In genomic region chr2:3082705-3083104, GRCh38 we compare ENCODE assay signal across 33 cellular contexts.
"Had no signal": no experiment of that assay in that cellular context is flagged by ENCODE, and none has a peak within 500 bp of the region (broad histone marks: within the 10 kb centered on the region; RNA-seq: fewer than 3 reads in every experiment).

No MANE protein-coding gene starts in this region.

- H3K4me1 ChIP-seq: adrenal gland, ascending aorta, body of pancreas, breast epithelium had no signal

- H3K27ac ChIP-seq: adrenal gland, ascending aorta, body of pancreas, brain microvascular endothelial cell, breast epithelium, cardiac muscle cell had no signal

- FAIRE-seq: astrocyte, bronchial epithelial cell had no signal

- H3K9me3 ChIP-seq: adrenal gland, ascending aorta, body of pancreas, breast epithelium had no signal

- DNase-seq: activated effector memory CD4-positive, alpha-beta T cell treated with anti-CD3 and anti-CD28 coated beads, Interleukin-2, amount 50 U/mL, for 16 hours; activated effector memory CD4-positive, alpha-beta T cell treated with Interleukin-2 at 50 U/mL for 16 hours; activated gamma-delta T cell; activated gamma-delta T cell treated with Interleukin-2 at 50 U/mL for 16 hours; activated naive CD4-positive, alpha-beta T cell; activated naive CD4-positive, alpha-beta T cell treated with anti-CD3 and anti-CD28 coated beads for 36 hours; activated naive CD4-positive, alpha-beta T cell treated with anti-CD3 and anti-CD28 coated beads, Interleukin-2, amount 10 ng/mL, durations not matched to agents 7 days and 5 days; activated naive CD4-positive, alpha-beta T cell treated with anti-CD3 and anti-CD28 coated beads, Interleukin-2, amount 50 U/mL, for 16 hours; activated naive CD4-positive, alpha-beta T cell treated with Interleukin-2 at 50 U/mL for 16 hours; activated naive CD8-positive, alpha-beta T cell treated with anti-CD3 and anti-CD28 coated beads for 36 hours; activated naive CD8-positive, alpha-beta T cell treated with anti-CD3 and anti-CD28 coated beads, Interleukin-2, amount 10 ng/mL, durations not matched to agents 7 days and 5 days; activated naive CD8-positive, alpha-beta T cell treated with anti-CD3 and anti-CD28 coated beads, Interleukin-2, amount 50 U/mL, for 24 hours; activated T-cell treated with anti-CD3 and anti-CD28 coated beads, Interleukin-2, amount 50 U/mL, for 24 hours; activated T-cell treated with anti-CD3 and anti-CD28 coated beads, Interleukin-2, amount 50 U/mL, for 4 hours; activated T-cell treated with anti-CD3 and anti-CD28 coated beads, Interleukin-2, amount 50 U/mL, for 48 hours; activated T-cell treated with anti-CD3 and anti-CD28 coated beads, Interleukin-2, amount 50 U/mL, for 72 hours; adrenal gland; amniotic stem cell; amygdala; anterior cingulate cortex; aorta; body of pancreas; brain microvascular endothelial cell; caudate nucleus; central memory CD4-positive, alpha-beta T cell; cerebellar nuclear complex had no signal

- H3K4me3 ChIP-seq: adrenal gland, ascending aorta, body of pancreas, breast epithelium, cardiac muscle cell had no signal

- ATAC-seq: activated naive CD4-positive, alpha-beta T cell treated with anti-CD3 and anti-CD28 coated beads, Interleukin-2, amount 50 U/mL, for 72 hours; activated naive CD8-positive, alpha-beta T cell treated with anti-CD3 and anti-CD28 coated beads, Interleukin-2, amount 50 U/mL, for 24 hours; activated T-cell treated with anti-CD3 and anti-CD28 coated beads, Interleukin-2, amount 50 U/mL, for 4 hours; activated T-cell treated with anti-CD3 and anti-CD28 coated beads, Interleukin-2, amount 50 U/mL, for 72 hours; activated T-helper 17 cell treated with anti-CD3 and anti-CD28 coated beads, Interleukin-2, amount 50 U/mL, for 72 hours; body of pancreas had no signal

- H3K36me3 ChIP-seq: adrenal gland, ascending aorta, brain microvascular endothelial cell, breast epithelium, cardiac muscle cell had no signal

- H3K27me3 ChIP-seq: adrenal gland, ascending aorta, body of pancreas, brain microvascular endothelial cell, breast epithelium, cardiac muscle cell had no signal
